ENCODE assay signal across 2 cellular contexts in the genomic region with DNA sequence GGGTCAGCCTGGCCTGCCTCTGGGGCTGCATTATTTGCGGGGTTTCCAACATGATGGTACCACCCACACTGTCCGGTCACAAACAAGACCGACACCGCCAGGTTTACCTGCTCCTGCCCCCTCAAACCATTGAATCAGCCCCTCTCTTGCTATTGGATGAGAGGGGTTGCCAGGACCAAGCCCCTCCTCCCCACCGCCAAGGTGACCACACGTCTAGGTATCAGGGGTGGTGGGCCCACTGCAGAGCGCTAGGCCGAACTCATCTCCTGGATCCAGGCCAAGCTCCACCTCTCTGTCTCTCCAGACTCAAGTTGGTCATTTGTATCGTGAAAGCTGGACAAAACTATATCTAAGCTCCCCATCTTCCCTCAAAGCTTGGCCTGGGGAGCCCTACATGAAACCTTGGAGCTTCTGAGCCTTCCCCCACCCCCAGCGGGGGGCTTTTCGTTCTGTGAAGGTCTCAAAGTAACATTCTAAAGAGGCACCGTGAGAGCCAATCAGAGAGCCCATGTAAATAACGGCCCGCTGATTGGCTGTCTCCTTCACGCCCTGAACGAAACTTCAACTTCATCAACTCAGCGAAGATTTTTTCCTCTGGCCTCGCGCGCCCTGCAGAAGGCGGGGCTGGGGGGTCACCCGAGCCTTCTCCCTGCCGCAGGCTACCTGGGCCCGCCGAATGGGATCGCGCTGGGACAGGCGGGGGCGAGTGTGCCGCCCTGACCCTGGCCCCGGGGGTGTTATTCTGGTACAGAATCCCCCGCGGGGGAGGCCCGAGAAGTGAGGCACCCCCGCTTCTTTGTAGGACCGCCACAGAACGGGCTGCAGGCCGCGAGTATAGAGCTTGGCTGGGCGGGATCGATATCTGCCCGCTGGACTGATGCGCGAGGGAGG.
A peak's percentile ranks its signal among the peaks of the same experiment; 100 is the strongest.
TF ChIP-seq lines count a peak whose summit lies in the region.

No MANE protein-coding gene starts in this region.

TF ChIP-seq in HEK293, 187 proteins besides CTCF, POLR2A, EP300 and RAD21 (continues in another document):
- TF ChIP-seq KLF10 (tag by site-specific recombination; IDR thresholded peaks at IDR 0.05) (peak; percentile 84), ZIC2 (tag by site-specific recombination; IDR thresholded peaks at IDR 0.05) (peak; percentile 60), ZNF175 (tag by site-specific recombination; IDR thresholded peaks at IDR 0.05) (no peak), SALL2 (tag by site-specific recombination; IDR thresholded peaks at IDR 0.05; ENCODE audit: borderline replicate concordance) (no peak), BCL11B (tag by site-specific recombination; IDR thresholded peaks at IDR 0.05; ENCODE audit: low read depth) (0 out of 2 replicates have a peak, but pooled peaks have one; percentile 81), ZBTB8A (tag by site-specific recombination; IDR thresholded peaks at IDR 0.05) (peak; percentile 100), ZFHX2 (tag by site-specific recombination; conservative IDR thresholded peaks at IDR 0.05) (peak; percentile 94), KLF8 (tag by site-specific recombination; IDR thresholded peaks at IDR 0.05) (peak; percentile 46; the same call in 1 of the 2 replicates), GLIS2 (tag by site-specific recombination; IDR thresholded peaks at IDR 0.05) (peak; percentile 83), EGR2 (tag by site-specific recombination; IDR thresholded peaks at IDR 0.05; ENCODE audit: low read depth) (peak; percentile 92), ZXDB (tag by site-specific recombination; IDR thresholded peaks at IDR 0.05) (peak; percentile 65), BCL11A (tag by site-specific recombination; IDR thresholded peaks at IDR 0.05; ENCODE audit: low read depth) (peak; percentile 77; the same call in 1 of the 2 replicates), ZNF501 (tag by site-specific recombination; IDR thresholded peaks at IDR 0.05) (peak; percentile 20; the same call in 1 of the 2 replicates), KLF1 (tag by site-specific recombination; IDR thresholded peaks at IDR 0.05) (0 out of 2 replicates have a peak, but pooled peaks have one; percentile 19), ZBTB17 (tag by site-specific recombination; IDR thresholded peaks at IDR 0.05) (peak; percentile 8; the same call in 1 of the 2 replicates), ZFP69B (tag by site-specific recombination; IDR thresholded peaks at IDR 0.05) (peak; percentile 99), ZNF10 (tag by site-specific recombination; IDR thresholded peaks at IDR 0.05) (peak; percentile 33; the same call in 1 of the 2 replicates)
- TF ChIP-seq, protein P1, sequence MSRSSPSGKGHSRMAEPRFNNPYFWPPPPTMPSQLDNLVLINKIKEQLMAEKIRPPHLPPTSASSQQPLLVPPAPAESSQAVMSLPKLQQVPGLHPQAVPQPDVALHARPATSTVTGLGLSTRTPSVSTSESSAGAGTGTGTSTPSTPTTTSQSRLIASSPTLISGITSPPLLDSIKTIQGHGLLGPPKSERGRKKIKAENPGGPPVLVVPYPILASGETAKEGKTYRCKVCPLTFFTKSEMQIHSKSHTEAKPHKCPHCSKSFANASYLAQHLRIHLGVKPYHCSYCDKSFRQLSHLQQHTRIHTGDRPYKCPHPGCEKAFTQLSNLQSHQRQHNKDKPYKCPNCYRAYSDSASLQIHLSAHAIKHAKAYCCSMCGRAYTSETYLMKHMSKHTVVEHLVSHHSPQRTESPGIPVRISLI (tag by site-specific recombination; IDR thresholded peaks at IDR 0.05): peak; percentile 72; the same call in 1 of the 2 replicates
- TF ChIP-seq, protein P2, sequence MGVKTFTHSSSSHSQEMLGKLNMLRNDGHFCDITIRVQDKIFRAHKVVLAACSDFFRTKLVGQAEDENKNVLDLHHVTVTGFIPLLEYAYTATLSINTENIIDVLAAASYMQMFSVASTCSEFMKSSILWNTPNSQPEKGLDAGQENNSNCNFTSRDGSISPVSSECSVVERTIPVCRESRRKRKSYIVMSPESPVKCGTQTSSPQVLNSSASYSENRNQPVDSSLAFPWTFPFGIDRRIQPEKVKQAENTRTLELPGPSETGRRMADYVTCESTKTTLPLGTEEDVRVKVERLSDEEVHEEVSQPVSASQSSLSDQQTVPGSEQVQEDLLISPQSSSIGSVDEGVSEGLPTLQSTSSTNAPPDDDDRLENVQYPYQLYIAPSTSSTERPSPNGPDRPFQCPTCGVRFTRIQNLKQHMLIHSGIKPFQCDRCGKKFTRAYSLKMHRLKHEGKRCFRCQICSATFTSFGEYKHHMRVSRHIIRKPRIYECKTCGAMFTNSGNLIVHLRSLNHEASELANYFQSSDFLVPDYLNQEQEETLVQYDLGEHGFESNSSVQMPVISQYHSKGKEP (tag by site-specific recombination; IDR thresholded peaks at IDR 0.05): 0 out of 2 replicates have a peak, but pooled peaks have one; percentile 16
- TF ChIP-seq, protein P3, sequence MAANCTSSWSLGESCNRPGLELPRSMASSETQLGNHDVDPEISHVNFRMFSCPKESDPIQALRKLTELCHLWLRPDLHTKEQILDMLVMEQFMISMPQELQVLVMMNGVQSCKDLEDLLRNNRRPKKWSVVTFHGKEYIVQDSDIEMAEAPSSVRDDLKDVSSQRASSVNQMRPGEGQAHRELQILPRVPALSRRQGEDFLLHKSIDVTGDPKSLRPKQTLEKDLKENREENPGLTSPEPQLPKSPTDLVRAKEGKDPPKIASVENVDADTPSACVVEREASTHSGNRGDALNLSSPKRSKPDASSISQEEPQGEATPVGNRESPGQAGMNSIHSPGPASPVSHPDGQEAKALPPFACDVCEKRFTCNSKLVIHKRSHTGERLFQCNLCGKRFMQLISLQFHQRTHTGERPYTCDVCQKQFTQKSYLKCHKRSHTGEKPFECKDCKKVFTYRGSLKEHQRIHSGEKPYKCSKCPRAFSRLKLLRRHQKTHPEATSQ (tag by site-specific recombination; IDR thresholded peaks at IDR 0.05): 0 out of 2 replicates have a peak, but pooled peaks have one; percentile 16
- TF ChIP-seq, protein P4, sequence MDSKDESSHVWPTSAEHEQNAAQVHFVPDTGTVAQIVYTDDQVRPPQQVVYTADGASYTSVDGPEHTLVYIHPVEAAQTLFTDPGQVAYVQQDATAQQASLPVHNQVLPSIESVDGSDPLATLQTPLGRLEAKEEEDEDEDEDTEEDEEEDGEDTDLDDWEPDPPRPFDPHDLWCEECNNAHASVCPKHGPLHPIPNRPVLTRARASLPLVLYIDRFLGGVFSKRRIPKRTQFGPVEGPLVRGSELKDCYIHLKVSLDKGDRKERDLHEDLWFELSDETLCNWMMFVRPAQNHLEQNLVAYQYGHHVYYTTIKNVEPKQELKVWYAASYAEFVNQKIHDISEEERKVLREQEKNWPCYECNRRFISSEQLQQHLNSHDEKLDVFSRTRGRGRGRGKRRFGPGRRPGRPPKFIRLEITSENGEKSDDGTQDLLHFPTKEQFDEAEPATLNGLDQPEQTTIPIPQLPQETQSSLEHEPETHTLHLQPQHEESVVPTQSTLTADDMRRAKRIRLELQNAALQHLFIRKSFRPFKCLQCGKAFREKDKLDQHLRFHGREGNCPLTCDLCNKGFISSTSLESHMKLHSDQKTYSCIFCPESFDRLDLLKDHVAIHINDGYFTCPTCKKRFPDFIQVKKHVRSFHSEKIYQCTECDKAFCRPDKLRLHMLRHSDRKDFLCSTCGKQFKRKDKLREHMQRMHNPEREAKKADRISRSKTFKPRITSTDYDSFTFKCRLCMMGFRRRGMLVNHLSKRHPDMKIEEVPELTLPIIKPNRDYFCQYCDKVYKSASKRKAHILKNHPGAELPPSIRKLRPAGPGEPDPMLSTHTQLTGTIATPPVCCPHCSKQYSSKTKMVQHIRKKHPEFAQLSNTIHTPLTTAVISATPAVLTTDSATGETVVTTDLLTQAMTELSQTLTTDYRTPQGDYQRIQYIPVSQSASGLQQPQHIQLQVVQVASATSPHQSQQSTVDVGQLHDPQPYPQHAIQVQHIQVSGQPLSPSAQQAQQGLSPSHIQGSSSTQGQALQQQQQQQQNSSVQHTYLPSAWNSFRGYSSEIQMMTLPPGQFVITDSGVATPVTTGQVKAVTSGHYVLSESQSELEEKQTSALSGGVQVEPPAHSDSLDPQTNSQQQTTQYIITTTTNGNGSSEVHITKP (tag by site-specific recombination; IDR thresholded peaks at IDR 0.05): peak; percentile 87

TF ChIP-seq in endothelial cell of umbilical vein, 7 proteins besides CTCF, POLR2A, EP300 and RAD21:
- TF ChIP-seq GATA2 (IDR thresholded peaks at IDR 0.05; ENCODE audit: insufficient read depth, insufficient read length, low read depth, low read length) (no peak), EZH2 (IDR thresholded peaks at IDR 0.05; ENCODE audit: borderline replicate concordance, low read depth, low read length, severe bottlenecking) (no peak), JUN (IDR thresholded peaks at IDR 0.05; ENCODE audit: borderline replicate concordance, insufficient read depth, insufficient read length, low read depth) (no peak), POLR2AphosphoS5 (IDR thresholded peaks at IDR 0.05; ENCODE audit: insufficient read depth, low read depth, low read length) (no peak), MYC (IDR thresholded peaks at IDR 0.05; ENCODE audit: low read depth, low read length) (no peak), FOS (IDR thresholded peaks at IDR 0.05; ENCODE audit: borderline replicate concordance, insufficient read depth, low read length) (no peak)
- TF ChIP-seq, protein P5, sequence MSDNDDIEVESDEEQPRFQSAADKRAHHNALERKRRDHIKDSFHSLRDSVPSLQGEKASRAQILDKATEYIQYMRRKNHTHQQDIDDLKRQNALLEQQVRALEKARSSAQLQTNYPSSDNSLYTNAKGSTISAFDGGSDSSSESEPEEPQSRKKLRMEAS (IDR thresholded peaks at IDR 0.05; ENCODE audit: insufficient read depth, insufficient read length): no peak
